In genomic region chr9:85142461-85143401, GRCh38 we compare ENCODE assay signal across 8 cellular contexts.
DNase-seq lines count a peak whose midpoint lies in the region; ATAC-seq and TF ChIP-seq lines count a peak whose summit lies in the region.

No MANE protein-coding gene starts in this region.

- intact Hi-C loops in breast epithelium (cut with DNase I; ENCODE audit: low total_unique reads) = no loop called here
- intact Hi-C loops in lower leg skin (cut with DNase I; ENCODE audit: low total_unique reads) = loop anchor here (10.0 kb wide), 1 partner anchor 208 kb away; no protein-coding TSS in a partner anchor

- H3K36me3 ChIP-seq in breast epithelium = no peaks in the 10 kb centered on the region
- no peaks in the 10 kb centered on the region for H3K36me3 ChIP-seq in effector memory CD4-positive, alpha-beta T cell (ENCODE audit: control insufficient read depth, insufficient read depth, low read length)

- peak; percentile 68 for ATAC-seq in HG03378 (IDR thresholded peaks at IDR 0.05; ENCODE audit: unreplicated experiment)
- no peak for ATAC-seq in HG03565 (IDR thresholded peaks at IDR 0.05; ENCODE audit: unreplicated experiment)

- H3K27ac ChIP-seq in breast epithelium = no peak overlapping the region
- H3K27ac ChIP-seq in effector memory CD4-positive, alpha-beta T cell (ENCODE audit: insufficient read depth, low read length, poor library complexity, severe bottlenecking) = no peak overlapping the region

- DNase-seq in COLO829 (ENCODE audit: low spot score) = peak; percentile 43
- DNase-seq in breast epithelium (ENCODE audit: low spot score in 2 of 2) = no peak
- peak; percentile 45 to 90 for DNase-seq in lower leg skin (ENCODE audit: low spot score in 2 of 2)
- DNase-seq in COLO668 (lab: John Stamatoyannopoulos, UW; ENCODE audit: unreplicated experiment) = no peak
- no peak for DNase-seq in C1 segment of cervical spinal cord (lab: John Stamatoyannopoulos, UW)
- DNase-seq in effector memory CD4-positive, alpha-beta T cell = no peak

- H3K27me3 ChIP-seq in breast epithelium = no peaks in the 10 kb centered on the region
- no peaks in the 10 kb centered on the region for H3K27me3 ChIP-seq in effector memory CD4-positive, alpha-beta T cell (replicated peaks; ENCODE audit: control insufficient read depth, insufficient read depth, low read length, poor library complexity, severe bottlenecking)

- no peaks in the 10 kb centered on the region for H3K4me1 ChIP-seq in breast epithelium
- no peaks in the 10 kb centered on the region for H3K4me1 ChIP-seq in effector memory CD4-positive, alpha-beta T cell (ENCODE audit: control insufficient read depth, insufficient read depth, low read length, poor library complexity, severe bottlenecking)

- no peaks in the 10 kb centered on the region for H3K9me3 ChIP-seq in breast epithelium
- no peaks in the 10 kb centered on the region for H3K9me3 ChIP-seq in effector memory CD4-positive, alpha-beta T cell (ENCODE audit: control insufficient read depth, low read length)

- TF ChIP-seq CTCF in breast epithelium (IDR thresholded peaks at IDR 0.05) = peak; percentile 11 to 68 (median 33)
- TF ChIP-seq CTCF in lower leg skin (IDR thresholded peaks at IDR 0.05) = no peak

- no peak for TF ChIP-seq POLR2A in breast epithelium (IDR thresholded peaks at IDR 0.05)
- TF ChIP-seq POLR2A in lower leg skin (IDR thresholded peaks at IDR 0.05) = no peak

- H3K4me3 ChIP-seq in breast epithelium = no peak overlapping the region
- no peak overlapping the region for H3K4me3 ChIP-seq in lower leg skin (ENCODE audit: low read depth, poor library complexity, severe bottlenecking)
- no peak overlapping the region for H3K4me3 ChIP-seq in effector memory CD4-positive, alpha-beta T cell (ENCODE audit: insufficient read depth, low read depth, low read length, poor library complexity, severe bottlenecking)

- 51 to 58% methylated on average over 5 of the region's 5 CpGs for WGBS in lower leg skin, 2 donors

Comparison
In these comparisons a context has a peak if more than half of its experiments do, and no peak if none do; other contexts are left out.
1. DNase-seq: peak in COLO829 (single experiment) and lower leg skin (2 of 2); none in breast epithelium (0 of 2), COLO668 (single experiment), C1 segment of cervical spinal cord (0 of 14) and effector memory CD4-positive, alpha-beta T cell (0 of 3).
2. CTCF ChIP-seq: peak in breast epithelium (3 of 3); none in lower leg skin (0 of 3).